In the genomic region with DNA sequence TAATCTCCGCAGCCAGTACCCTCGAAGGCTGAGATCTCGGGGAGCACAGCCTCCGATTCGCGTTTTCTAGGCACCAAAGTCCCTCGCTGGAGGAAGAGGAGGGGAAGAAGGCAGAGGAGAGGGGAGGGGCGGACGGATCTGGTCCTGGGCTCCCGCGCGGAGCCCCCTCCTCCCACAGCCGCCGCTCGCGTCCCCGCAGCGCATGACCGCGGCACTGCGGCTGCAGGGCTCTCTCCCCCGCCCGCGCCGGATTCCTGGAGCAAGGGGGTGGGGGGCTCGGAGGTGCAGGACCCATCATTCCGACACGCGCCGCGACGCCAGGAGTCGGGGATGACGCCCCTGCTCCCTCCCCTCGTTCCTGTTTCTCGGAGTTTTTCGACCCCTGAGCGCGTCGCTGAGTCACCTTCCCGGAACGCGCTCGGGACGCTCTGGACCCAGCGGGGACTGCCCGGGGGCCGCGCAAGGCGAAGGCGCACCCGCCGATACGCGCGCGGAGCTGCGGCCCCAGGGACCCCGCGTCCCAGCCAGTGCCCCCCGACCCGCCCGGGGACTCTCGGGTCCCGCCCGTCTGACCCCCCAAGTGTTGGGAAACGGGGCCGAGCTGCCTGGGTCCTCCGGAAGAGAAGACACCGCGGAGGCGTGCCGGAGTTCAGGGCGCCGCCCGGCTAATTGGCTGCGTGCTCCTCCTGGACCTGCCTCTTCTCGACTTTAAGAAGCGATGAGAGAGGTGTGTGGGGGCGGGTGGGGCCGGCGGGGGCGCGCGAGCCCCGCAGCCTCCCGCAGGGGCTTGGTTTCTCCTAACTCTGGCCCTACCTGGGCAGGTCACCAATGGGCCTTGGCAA, we compare ENCODE assay signal across 8 cellular contexts. TPM values are rescaled to one million over a fixed set of nuclear protein-coding genes. Genes with fewer than 3 reads are reported as not detected.
DNase-seq lines count a peak whose midpoint lies in the region; ATAC-seq and TF ChIP-seq lines count a peak whose summit lies in the region.

No MANE protein-coding gene starts in this region.

- DNase-seq in GM06990 (ENCODE audit: extremely low read depth, insufficient read length) = peak; percentile 73
- peak; percentile 31 to 54 for DNase-seq in activated CD4-positive, alpha-beta T cell treated with anti-CD3 and anti-CD28 coated beads for 24 hours (ENCODE audit: low read depth in 2 of 2)
- peak; percentile 28 for DNase-seq in effector CD4-positive, alpha-beta T cell
- DNase-seq in mucosa of descending colon = peak; percentile 65 to 81 (median 77)
- DNase-seq in stimulated activated CD8-positive, alpha-beta memory T cell treated with anti-CD3 and anti-CD28 coated beads, Interleukin-7, amount 100 ng/mL, for 4 hours (ENCODE audit: low read depth in 2 of 2) = peak; percentile 42 to 62
- no peak for DNase-seq in SK-N-DZ (ENCODE audit: low spot score)
- no peak for DNase-seq in Ammon's horn (ENCODE audit: low spot score)

- H3K4me3 ChIP-seq in GM06990 (replicated peaks; ENCODE audit: low read depth, low read length) (peak overlapping the region; percentile 65), mucosa of descending colon (peak overlapping the region; percentile 26)

- H3K27me3 ChIP-seq in GM06990 (replicated peaks; ENCODE audit: control insufficient read depth, insufficient read depth, low read length) = no peaks in the 10 kb centered on the region; the same call in 1 of the 2 replicates

- H3K9me3 ChIP-seq in mucosa of descending colon = no peaks in the 10 kb centered on the region

- peaks cover 28% of the 10 kb centered on the region for H3K4me1 ChIP-seq in mucosa of descending colon (ENCODE audit: low read depth)

- no peak for TF ChIP-seq CTCF in GM06990 (IDR thresholded peaks at IDR 0.05; ENCODE audit: insufficient read depth, low read length, poor library complexity, severe bottlenecking)
- TF ChIP-seq CTCF in mucosa of descending colon (IDR thresholded peaks at IDR 0.05) = no peak

- no peaks in the 10 kb centered on the region for H3K36me3 Mint-ChIP-seq in IgD-negative memory B cell

- H3K9me3 Mint-ChIP-seq in IgD-negative memory B cell = no peaks in the 10 kb centered on the region

- H3K36me3 ChIP-seq in GM06990 (ENCODE audit: control insufficient read depth, insufficient read depth, low read length) (no peaks in the 10 kb centered on the region), mucosa of descending colon (ENCODE audit: low read depth) (no peaks in the 10 kb centered on the region)

- H3K27ac Mint-ChIP-seq in IgD-negative memory B cell = peak overlapping the region in 1 of 3 donors; percentile 53

- intact Hi-C loops in mucosa of descending colon (cut with DNase I, micrococcal nuclease) = no loop called here

- H3K4me3 Mint-ChIP-seq in IgD-negative memory B cell = peak overlapping the region; percentile 69 to 93 (median 84)

- H3K27me3 Mint-ChIP-seq in IgD-negative memory B cell = peaks cover 8% of the 10 kb centered on the region

- ATAC-seq in mucosa of descending colon = peak; percentile 57

- H3K4me1 Mint-ChIP-seq in IgD-negative memory B cell = peaks cover 0 to 4% (median 3%) of the 10 kb centered on the region in 3 donors

RNA-seq across cellular contexts. Expression of a gene that starts 1.4 kb away (rescaled TPM):
- not detected for polyA plus RNA-seq in IgD-negative memory B cell
- total RNA-seq in mucosa of descending colon = 1 to 10 TPM; 1.2 to 5.7 (median 3.3) TPM
- 3.7 and 6.7 TPM in 2 replicates for polyA plus RNA-seq in SK-N-DZ (2014; cell fraction: cytosol; rRNA removed)
- polyA plus RNA-seq in SK-N-DZ (2014; cell fraction: nucleus; rRNA removed) = 7.1 and 8.8 TPM in 2 replicates

RNA-seq across cellular contexts. Expression of a gene that starts 29.3 kb away (rescaled TPM):
- 62.0 TPM for polyA plus RNA-seq in IgD-negative memory B cell
- total RNA-seq in mucosa of descending colon = 10 to 100 TPM; 45.3 to 63.0 (median 61.4) TPM
- polyA plus RNA-seq in SK-N-DZ (2014; cell fraction: cytosol; rRNA removed) = 74.2 and 95.7 TPM in 2 replicates
- polyA plus RNA-seq in SK-N-DZ (2014; cell fraction: nucleus; rRNA removed) = 83.3 and 104 TPM in 2 replicates

Comparison
In these comparisons a context has a peak if more than half of its experiments do, and no peak if none do; other contexts are left out.
1. DNase-seq: peak in GM06990 (single experiment), activated CD4-positive, alpha-beta T cell treated with anti-CD3 and anti-CD28 coated beads for 24 hours (2 of 2), effector CD4-positive, alpha-beta T cell (single experiment), mucosa of descending colon (3 of 3) and stimulated activated CD8-positive, alpha-beta memory T cell treated with anti-CD3 and anti-CD28 coated beads, Interleukin-7, amount 100 ng/mL, for 4 hours (2 of 2); none in SK-N-DZ (single experiment) and Ammon's horn (single experiment).